Comparison of ENCODE assay signal across 1 cellular context in the genomic region with DNA sequence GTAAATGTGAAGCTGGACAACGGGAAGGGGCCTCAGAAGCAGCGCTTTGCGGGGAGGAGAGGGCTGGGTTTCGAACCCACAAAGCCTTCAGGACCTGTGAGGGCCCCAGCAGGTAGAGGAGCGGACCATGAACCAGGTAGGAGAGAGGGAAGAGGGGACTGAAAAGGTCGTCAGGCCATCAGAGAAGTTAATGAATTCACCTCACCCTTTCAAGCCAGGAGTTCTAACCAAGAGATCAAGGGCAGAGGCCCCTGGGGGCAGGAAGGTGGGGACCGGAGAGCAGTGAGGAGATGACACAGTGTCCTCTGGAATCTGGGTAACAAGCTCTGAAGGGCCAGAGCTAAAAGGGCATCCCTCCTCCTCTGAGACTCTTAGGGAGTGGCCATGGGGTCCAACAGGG.
TF ChIP-seq lines count a peak whose summit lies in the region.

No MANE protein-coding gene starts in this region.

TF ChIP-seq in HepG2, 621 proteins besides CTCF, POLR2A, EP300 and RAD21 (continued from another document):
- TF ChIP-seq, protein P1, sequence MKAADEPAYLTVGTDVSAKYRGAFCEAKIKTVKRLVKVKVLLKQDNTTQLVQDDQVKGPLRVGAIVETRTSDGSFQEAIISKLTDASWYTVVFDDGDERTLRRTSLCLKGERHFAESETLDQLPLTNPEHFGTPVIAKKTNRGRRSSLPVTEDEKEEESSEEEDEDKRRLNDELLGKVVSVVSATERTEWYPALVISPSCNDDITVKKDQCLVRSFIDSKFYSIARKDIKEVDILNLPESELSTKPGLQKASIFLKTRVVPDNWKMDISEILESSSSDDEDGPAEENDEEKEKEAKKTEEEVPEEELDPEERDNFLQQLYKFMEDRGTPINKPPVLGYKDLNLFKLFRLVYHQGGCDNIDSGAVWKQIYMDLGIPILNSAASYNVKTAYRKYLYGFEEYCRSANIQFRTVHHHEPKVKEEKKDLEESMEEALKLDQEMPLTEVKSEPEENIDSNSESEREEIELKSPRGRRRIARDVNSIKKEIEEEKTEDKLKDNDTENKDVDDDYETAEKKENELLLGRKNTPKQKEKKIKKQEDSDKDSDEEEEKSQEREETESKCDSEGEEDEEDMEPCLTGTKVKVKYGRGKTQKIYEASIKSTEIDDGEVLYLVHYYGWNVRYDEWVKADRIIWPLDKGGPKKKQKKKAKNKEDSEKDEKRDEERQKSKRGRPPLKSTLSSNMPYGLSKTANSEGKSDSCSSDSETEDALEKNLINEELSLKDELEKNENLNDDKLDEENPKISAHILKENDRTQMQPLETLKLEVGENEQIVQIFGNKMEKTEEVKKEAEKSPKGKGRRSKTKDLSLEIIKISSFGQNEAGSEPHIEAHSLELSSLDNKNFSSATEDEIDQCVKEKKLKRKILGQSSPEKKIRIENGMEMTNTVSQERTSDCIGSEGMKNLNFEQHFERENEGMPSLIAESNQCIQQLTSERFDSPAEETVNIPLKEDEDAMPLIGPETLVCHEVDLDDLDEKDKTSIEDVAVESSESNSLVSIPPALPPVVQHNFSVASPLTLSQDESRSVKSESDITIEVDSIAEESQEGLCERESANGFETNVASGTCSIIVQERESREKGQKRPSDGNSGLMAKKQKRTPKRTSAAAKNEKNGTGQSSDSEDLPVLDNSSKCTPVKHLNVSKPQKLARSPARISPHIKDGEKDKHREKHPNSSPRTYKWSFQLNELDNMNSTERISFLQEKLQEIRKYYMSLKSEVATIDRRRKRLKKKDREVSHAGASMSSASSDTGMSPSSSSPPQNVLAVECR (CRISPR knock-in tag; IDR thresholded peaks at IDR 0.05; ENCODE audit: borderline replicate concordance), result peak; percentile 33; the same call in 1 of the 2 replicates
- peak; percentile 75 for TF ChIP-seq JUN (CRISPR knock-in tag; IDR thresholded peaks at IDR 0.05)
- TF ChIP-seq, protein P2, sequence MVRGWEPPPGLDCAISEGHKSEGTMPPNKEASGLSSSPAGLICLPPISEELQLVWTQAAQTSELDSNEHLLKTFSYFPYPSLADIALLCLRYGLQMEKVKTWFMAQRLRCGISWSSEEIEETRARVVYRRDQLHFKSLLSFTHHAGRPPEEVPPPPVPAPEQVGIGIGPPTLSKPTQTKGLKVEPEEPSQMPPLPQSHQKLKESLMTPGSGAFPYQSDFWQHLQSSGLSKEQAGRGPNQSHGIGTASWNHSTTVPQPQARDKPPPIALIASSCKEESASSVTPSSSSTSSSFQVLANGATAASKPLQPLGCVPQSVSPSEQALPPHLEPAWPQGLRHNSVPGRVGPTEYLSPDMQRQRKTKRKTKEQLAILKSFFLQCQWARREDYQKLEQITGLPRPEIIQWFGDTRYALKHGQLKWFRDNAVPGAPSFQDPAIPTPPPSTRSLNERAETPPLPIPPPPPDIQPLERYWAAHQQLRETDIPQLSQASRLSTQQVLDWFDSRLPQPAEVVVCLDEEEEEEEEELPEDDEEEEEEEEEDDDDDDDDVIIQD (CRISPR knock-in tag; IDR thresholded peaks at IDR 0.05; ENCODE audit: low read depth), result peak; percentile 49; the same call in 1 of the 2 replicates
